ENCODE assay signal across 1 cellular context in the genomic region with DNA sequence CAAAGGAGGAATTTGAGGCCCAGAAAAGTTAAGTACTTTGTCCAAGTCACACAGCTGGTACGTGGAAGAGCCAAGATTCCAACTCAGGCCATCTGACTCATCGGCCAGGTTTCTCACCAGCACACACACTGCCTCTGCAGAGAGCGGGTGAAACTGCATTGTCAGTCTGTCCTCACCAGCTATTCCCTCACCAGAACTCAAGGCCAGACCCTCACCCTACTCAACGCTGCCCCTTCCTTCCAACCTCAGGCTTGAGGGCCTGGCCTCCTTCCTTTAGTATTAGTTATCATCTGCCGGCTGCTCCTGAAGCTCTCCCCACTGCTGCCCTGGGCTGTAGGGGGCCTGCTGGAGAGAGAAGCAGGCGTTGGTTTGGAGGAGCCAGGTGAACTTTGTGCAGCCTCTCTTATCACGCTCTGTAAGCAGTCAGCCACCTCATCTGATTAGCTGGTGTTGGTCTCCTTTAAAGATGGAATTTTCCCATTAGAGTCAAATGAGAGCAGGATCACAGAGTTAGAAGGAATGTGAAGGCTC.
TF ChIP-seq lines count a peak whose summit lies in the region.

No MANE protein-coding gene starts in this region.

TF ChIP-seq in GM23338, 12 proteins besides CTCF, POLR2A, EP300 and RAD21 (continued from another document):
- TF ChIP-seq ZNF462 (CRISPR knock-in tag; IDR thresholded peaks at IDR 0.05) (no peak), NANOG (IDR thresholded peaks at IDR 0.05; ENCODE audit: borderline replicate concordance) (no peak), REST (IDR thresholded peaks at IDR 0.05; ENCODE audit: unreplicated experiment) (no peak), EZH2phosphoT487 (IDR thresholded peaks at IDR 0.05; ENCODE audit: unreplicated experiment) (no peak), ZNF114 (CRISPR knock-in tag; IDR thresholded peaks at IDR 0.05) (no peak)
- TF ChIP-seq, protein P1, sequence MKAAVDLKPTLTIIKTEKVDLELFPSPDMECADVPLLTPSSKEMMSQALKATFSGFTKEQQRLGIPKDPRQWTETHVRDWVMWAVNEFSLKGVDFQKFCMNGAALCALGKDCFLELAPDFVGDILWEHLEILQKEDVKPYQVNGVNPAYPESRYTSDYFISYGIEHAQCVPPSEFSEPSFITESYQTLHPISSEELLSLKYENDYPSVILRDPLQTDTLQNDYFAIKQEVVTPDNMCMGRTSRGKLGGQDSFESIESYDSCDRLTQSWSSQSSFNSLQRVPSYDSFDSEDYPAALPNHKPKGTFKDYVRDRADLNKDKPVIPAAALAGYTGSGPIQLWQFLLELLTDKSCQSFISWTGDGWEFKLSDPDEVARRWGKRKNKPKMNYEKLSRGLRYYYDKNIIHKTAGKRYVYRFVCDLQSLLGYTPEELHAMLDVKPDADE (IDR thresholded peaks at IDR 0.05) = no peak
